Comparison of ENCODE assay signal across 1 cellular context in genomic region chr6:157323924-157324276, GRCh38.
TF ChIP-seq lines count a peak whose summit lies in the region.

No MANE protein-coding gene starts in this region.

TF ChIP-seq in HepG2, 621 proteins besides CTCF, POLR2A, EP300 and RAD21 (continued from another document and continues in another):
- TF ChIP-seq ZNF609 (CRISPR knock-in tag; IDR thresholded peaks at IDR 0.05; ENCODE audit: borderline replicate concordance), result no peak
- TF ChIP-seq MYC (CRISPR knock-in tag; IDR thresholded peaks at IDR 0.05; ENCODE audit: borderline replicate concordance), result no peak
- TF ChIP-seq ZNF383 (CRISPR knock-in tag; IDR thresholded peaks at IDR 0.05; ENCODE audit: borderline replicate concordance), result no peak
- no peak for TF ChIP-seq TEAD2 (CRISPR knock-in tag; IDR thresholded peaks at IDR 0.05)
- TF ChIP-seq ZBTB49 (CRISPR knock-in tag; IDR thresholded peaks at IDR 0.05; ENCODE audit: borderline replicate concordance), result no peak
- no peak for TF ChIP-seq ZNF773 (CRISPR knock-in tag; IDR thresholded peaks at IDR 0.05; ENCODE audit: borderline replicate concordance)
- TF ChIP-seq ZNF674 (CRISPR knock-in tag; IDR thresholded peaks at IDR 0.05; ENCODE audit: low read depth), result no peak
- TF ChIP-seq UBTF (CRISPR knock-in tag; IDR thresholded peaks at IDR 0.05), result peak; percentile 88
- TF ChIP-seq ELF1 (CRISPR knock-in tag; IDR thresholded peaks at IDR 0.05), result no peak; the same call in 1 of the 2 replicates
- TF ChIP-seq CHD2 (IDR thresholded peaks at IDR 0.05; ENCODE audit: low read depth, low read length), result no peak
- no peak for TF ChIP-seq ZNF691 (CRISPR knock-in tag; IDR thresholded peaks at IDR 0.05; ENCODE audit: borderline replicate concordance, low read depth)
- no peak for TF ChIP-seq KLF15 (CRISPR knock-in tag; IDR thresholded peaks at IDR 0.05; ENCODE audit: borderline replicate concordance)
- TF ChIP-seq PRDM4 (CRISPR knock-in tag; IDR thresholded peaks at IDR 0.05; ENCODE audit: borderline replicate concordance), result no peak
- no peak for TF ChIP-seq ZNF24 (IDR thresholded peaks at IDR 0.05)
- TF ChIP-seq ELF3 (CRISPR knock-in tag; IDR thresholded peaks at IDR 0.05), result peak; percentile 19; the same call in 1 of the 2 replicates
- TF ChIP-seq GATA4 (IDR thresholded peaks at IDR 0.05; ENCODE audit: borderline replicate concordance, low read depth), result no peak
- TF ChIP-seq PTBP1 (IDR thresholded peaks at IDR 0.05; ENCODE audit: low read depth, low read length, poor library complexity, severe bottlenecking), result no peak
- no peak for TF ChIP-seq TAF15 (IDR thresholded peaks at IDR 0.05; ENCODE audit: low read depth, low read length, poor library complexity, severe bottlenecking)
- no peak for TF ChIP-seq SPEN (CRISPR knock-in tag; IDR thresholded peaks at IDR 0.05; ENCODE audit: low read depth)
- TF ChIP-seq EZH2 (conservative IDR thresholded peaks at IDR 0.05; ENCODE audit: low read depth, low read length), result no peak
- no peak for TF ChIP-seq PHF20 (CRISPR knock-in tag; IDR thresholded peaks at IDR 0.05)
- no peak for TF ChIP-seq ISX (CRISPR knock-in tag; conservative IDR thresholded peaks at IDR 0.05)
- no peak for TF ChIP-seq ARID3A (IDR thresholded peaks at IDR 0.05; ENCODE audit: low read depth, low read length)
- peak; percentile 81 for TF ChIP-seq ZNF263 (CRISPR knock-in tag; IDR thresholded peaks at IDR 0.05)
- no peak for TF ChIP-seq ETV6 (CRISPR knock-in tag; conservative IDR thresholded peaks at IDR 0.05)
- no peak for TF ChIP-seq SKI (IDR thresholded peaks at IDR 0.05; ENCODE audit: partially characterized antibody)
- TF ChIP-seq FOXK1 (CRISPR knock-in tag; IDR thresholded peaks at IDR 0.05; ENCODE audit: borderline replicate concordance, low read depth), result no peak
- no peak for TF ChIP-seq ZNF30 (CRISPR knock-in tag; IDR thresholded peaks at IDR 0.05)
- no peak for TF ChIP-seq RBAK (CRISPR knock-in tag; IDR thresholded peaks at IDR 0.05)
- TF ChIP-seq MLXIP (CRISPR knock-in tag; IDR thresholded peaks at IDR 0.05; ENCODE audit: borderline replicate concordance), result no peak
- no peak; the same call in 1 of the 2 replicates for TF ChIP-seq ZSCAN31 (CRISPR knock-in tag; IDR thresholded peaks at IDR 0.05; ENCODE audit: low read depth)
- TF ChIP-seq NCOR1 (IDR thresholded peaks at IDR 0.05; ENCODE audit: borderline replicate concordance, low read length), result no peak
- no peak for TF ChIP-seq IRX3 (CRISPR knock-in tag; IDR thresholded peaks at IDR 0.05; ENCODE audit: borderline replicate concordance, low read depth)
- no peak for TF ChIP-seq ETS1 (CRISPR knock-in tag; IDR thresholded peaks at IDR 0.05)
- TF ChIP-seq CHCHD3 (CRISPR knock-in tag; IDR thresholded peaks at IDR 0.05), result no peak
- peak; percentile 39; the same call in 1 of the 2 replicates for TF ChIP-seq ZFP91 (CRISPR knock-in tag; IDR thresholded peaks at IDR 0.05; ENCODE audit: borderline replicate concordance)
